In genomic region chr2:231487197-231487596, GRCh38 we compare ENCODE assay signal across 18 cellular contexts. TPM values are rescaled to one million over a fixed set of nuclear protein-coding genes. Genes with fewer than 3 reads are reported as not detected.
A peak's percentile ranks its signal among the peaks of the same experiment; 100 is the strongest.
DNase-seq lines count a peak whose midpoint lies in the region; TF ChIP-seq lines count a peak whose summit lies in the region.
"Had no signal": no experiment of that assay in that cellular context is flagged by ENCODE, and none has a peak within 500 bp of the region (broad histone marks: within the 10 kb centered on the region; RNA-seq: fewer than 3 reads in every experiment).

No MANE protein-coding gene starts in this region.

- H3K27me3 ChIP-seq in parathyroid adenoma (ENCODE audit: control insufficient read depth, insufficient read depth, low read length) (no peaks in the 10 kb centered on the region), thymus (ENCODE audit: control insufficient read depth, insufficient read depth) (no peaks in the 10 kb centered on the region), right atrium auricular region (no peaks in the 10 kb centered on the region)

- H3K79me2 ChIP-seq in parathyroid adenoma, result no peaks in the 10 kb centered on the region

- H3K4me1 ChIP-seq in parathyroid adenoma (peaks cover 4% of the 10 kb centered on the region), thymus (ENCODE audit: control insufficient read depth, insufficient read depth, low read length) (peaks cover 22% of the 10 kb centered on the region), right atrium auricular region (peaks cover 0 to 10% of the 10 kb centered on the region in 2 donors)
- H3K4me1 ChIP-seq: Caco-2 had no signal

- no peak overlapping the region for H3K4me2 ChIP-seq in parathyroid adenoma (ENCODE audit: low read length)
- H3K4me2 ChIP-seq: BLaER1 had no signal

- DNase-seq in activated CD8-positive, alpha-beta memory T cell treated with anti-CD3 and anti-CD28 coated beads, Interleukin-2, amount 50 U/mL, for 48 hours, result peak; percentile 28
- no peak for DNase-seq in activated CD8-positive, alpha-beta memory T cell treated with anti-CD3 and anti-CD28 coated beads for 24 hours
- DNase-seq in right atrium auricular region (ENCODE audit: low spot score) (no peak), NCI-H2227 treated with DMSO at 0.1 percent for 48 hours (lab: John Stamatoyannopoulos, UW) (no peak)
- DNase-seq: Caco-2; CD4-positive, CD25-positive, alpha-beta regulatory T cell; CD8-positive, alpha-beta T cell; DMS153; GM23248; H7; HCEC 1CT had no signal

- H3K27ac ChIP-seq in parathyroid adenoma (no peak overlapping the region), thymus (ENCODE audit: low read depth) (peak overlapping the region; percentile 6), right atrium auricular region (no peak overlapping the region)
- H3K27ac ChIP-seq: 22Rv1, BLaER1, C4-2B, GM23248 had no signal

- TF ChIP-seq CTCF in parathyroid adenoma (IDR thresholded peaks at IDR 0.05), result no peak
- TF ChIP-seq CTCF in right atrium auricular region (IDR thresholded peaks at IDR 0.05), result no peak

- peak overlapping the region; percentile 43 for H2AFZ ChIP-seq in parathyroid adenoma
- H2AFZ ChIP-seq: GM23248 had no signal

- no peak overlapping the region for H3K9ac ChIP-seq in parathyroid adenoma
- H3K9ac ChIP-seq: BLaER1, GM23248 had no signal

- no peaks in the 10 kb centered on the region for H3K9me3 ChIP-seq in parathyroid adenoma (ENCODE audit: control insufficient read depth, low read length)
- no peaks in the 10 kb centered on the region for H3K9me3 ChIP-seq in thymus (ENCODE audit: control insufficient read depth)
- H3K9me3 ChIP-seq in right atrium auricular region, result no peaks in the 10 kb centered on the region
- H3K9me3 ChIP-seq: BLaER1, Caco-2 had no signal

- no peaks in the 10 kb centered on the region for H3K36me3 ChIP-seq in parathyroid adenoma (ENCODE audit: control insufficient read depth, insufficient read depth, low read length)
- H3K36me3 ChIP-seq in thymus (ENCODE audit: control insufficient read depth, insufficient read depth), result no peaks in the 10 kb centered on the region
- H3K36me3 ChIP-seq in right atrium auricular region, result no peaks in the 10 kb centered on the region
- H3K36me3 ChIP-seq: BLaER1 had no signal

- WGBS in thymus, result 92% methylated on average over 1 of the region's 1 CpG

- H3K4me3 ChIP-seq in parathyroid adenoma (ENCODE audit: low read depth, low read length), result no peak overlapping the region
- no peak overlapping the region for H3K4me3 ChIP-seq in thymus (ENCODE audit: low read length)
- no peak overlapping the region for H3K4me3 ChIP-seq in right atrium auricular region
- H3K4me3 ChIP-seq: BLaER1, GM12878, GM23248 had no signal

RNA-seq across cellular contexts. Expression of gene NCL, which starts 22.9 kb away (rescaled TPM):
- polyA plus RNA-seq in thymus, result 177 TPM
- 10 to 100 TPM; 73.5 to 85.8 TPM for total RNA-seq in right atrium auricular region

RNA-seq across cellular contexts. Expression of gene NMUR1, which starts 43.0 kb away (rescaled TPM):
- 0.11 TPM for polyA plus RNA-seq in thymus
- total RNA-seq in right atrium auricular region, result under 1 TPM; 0.67 to 0.93 TPM
- total RNA-seq: Caco-2, GM23248 had no signal
- polyA plus RNA-seq: AG04450, GM23248 had no signal
